ENCODE assay signal across 11 cellular contexts in genomic region chr17:60586288-60586974, GRCh38. TPM values are rescaled to one million over a fixed set of nuclear protein-coding genes. Genes with fewer than 3 reads are reported as not detected.
DNase-seq lines count a peak whose midpoint lies in the region; ATAC-seq, FAIRE-seq and TF ChIP-seq lines count a peak whose summit lies in the region.
"Had no signal": no experiment of that assay in that cellular context is flagged by ENCODE, and none has a peak within 500 bp of the region (broad histone marks: within the 10 kb centered on the region; RNA-seq: fewer than 3 reads in every experiment).

No MANE protein-coding gene starts in this region.

- ATAC-seq in SK-N-SH treated with all-trans-retinoic acid at 6 μM for 48 hours, result peak; percentile 88
- no peak for ATAC-seq in HG03025 (IDR thresholded peaks at IDR 0.05; ENCODE audit: low FRiP score, unreplicated experiment)
- ATAC-seq in stimulated activated naive CD8-positive, alpha-beta T cell treated with anti-CD3 and anti-CD28 coated beads, Interleukin-15, Interleukin-2, amounts not matched to agents 100 U/mL and 50 U/mL, for 24 hours, result no peak

- TF ChIP-seq CTCF in BJ (IDR thresholded peaks at IDR 0.05; ENCODE audit: insufficient read depth, low read depth, low read length), result peak; percentile 25; the same call in 1 of the 2 replicates
- peak; percentile 29 for TF ChIP-seq CTCF in GM13977 (IDR thresholded peaks at IDR 0.05; ENCODE audit: extremely low read depth, insufficient read depth, missing control alignments)
- TF ChIP-seq CTCF in keratinocyte (optimal IDR thresholded peaks at IDR 0.05 in 1 of 3, IDR thresholded peaks at IDR 0.05 in 1 of 3, conservative IDR thresholded peaks at IDR 0.05 in 1 of 3; ENCODE audit: extremely low read depth in 1 of 3, insufficient read depth in 2 of 3, low read length in 3 of 3), result peak in 2 of 3 experiments; percentile 34 to 50

- no peaks in the 10 kb centered on the region for H4K20me1 ChIP-seq in keratinocyte (ENCODE audit: control insufficient read depth, extremely low read depth, insufficient read depth, low read length)

- no peaks in the 10 kb centered on the region for H3K36me3 ChIP-seq in BJ (ENCODE audit: control insufficient read depth, insufficient read depth, low read length)
- no peaks in the 10 kb centered on the region for H3K36me3 ChIP-seq in keratinocyte (ENCODE audit: control insufficient read depth in 2 of 2, extremely low read depth in 1 of 2, insufficient read depth in 2 of 2, low read length in 2 of 2)
- H3K36me3 ChIP-seq: SJCRH30, thyroid gland had no signal

- H3K4me3 ChIP-seq in BJ (ENCODE audit: low read depth, low read length) (no peak overlapping the region), keratinocyte (ENCODE audit: control insufficient read depth in 2 of 3, extremely low read depth in 1 of 3, insufficient read depth in 2 of 3, low read depth in 1 of 3, low read length in 3 of 3) (no peak overlapping the region)
- H3K4me3 ChIP-seq: SJCRH30, thyroid gland had no signal

- no peak overlapping the region for H2AFZ ChIP-seq in keratinocyte (ENCODE audit: control insufficient read depth, low read length)

- dilution Hi-C loops in keratinocyte (cut with MboI; ENCODE audit: extremely low pct_ligation_motif_present, low sequenced_read_pairs), result no loop called here

- CTCF ChIA-PET in BJ (lab: Yijun Ruan, JAX), result interaction anchor here (1.0 kb wide), 1 partner anchor 14 kb away, joined by 3 read pairs; no protein-coding TSS in a partner anchor

- H3K9me3 ChIP-seq in keratinocyte (ENCODE audit: control insufficient read depth, low read depth, low read length), result no peaks in the 10 kb centered on the region
- H3K9me3 ChIP-seq: SJCRH30, thyroid gland had no signal

- H3K4me1 ChIP-seq in keratinocyte (ENCODE audit: control insufficient read depth, extremely low read depth, insufficient read depth, low read length), result no peaks in the 10 kb centered on the region
- H3K4me1 ChIP-seq: SJCRH30, thyroid gland had no signal

- no peak overlapping the region for H3K9ac ChIP-seq in keratinocyte (ENCODE audit: control insufficient read depth, extremely low read depth, insufficient read depth, low read length)

- no peak overlapping the region for H3K4me2 ChIP-seq in keratinocyte (ENCODE audit: control insufficient read depth, extremely low read depth, insufficient read depth, low read depth, low read length)

- peaks cover 2% of the 10 kb centered on the region; the same call in 1 of the 2 replicates for H3K27me3 ChIP-seq in BJ (ENCODE audit: control insufficient read depth, insufficient read depth, low read length)
- no peaks in the 10 kb centered on the region for H3K27me3 ChIP-seq in keratinocyte (ENCODE audit: control insufficient read depth, extremely low read depth, insufficient read depth, low read length)
- H3K27me3 ChIP-seq: SJCRH30, thyroid gland had no signal

- no peaks in the 10 kb centered on the region for H3K9me1 ChIP-seq in keratinocyte (ENCODE audit: control insufficient read depth, extremely low read depth, insufficient read depth, low read length)

- H3K79me2 ChIP-seq in keratinocyte (ENCODE audit: control insufficient read depth, insufficient read depth, low read length), result no peaks in the 10 kb centered on the region

- DNase-seq in BJ (ENCODE audit: low read depth) (no peak), GM13977 (ENCODE audit: low spot score) (no peak), keratinocyte (ENCODE audit: low read depth, low spot score) (no peak), MV-4-11 (lab: John Stamatoyannopoulos, UW) (no peak), GOT3 (lab: John Stamatoyannopoulos, UW) (no peak)
- no peak for DNase-seq in stimulated activated naive CD8-positive, alpha-beta T cell treated with anti-CD3 and anti-CD28 coated beads, Interleukin-15, Interleukin-2, amounts not matched to agents 100 U/mL and 50 U/mL, for 24 hours
- DNase-seq: activated CD8-positive, alpha-beta memory T cell treated with anti-CD3 and anti-CD28 coated beads, Interleukin-2, amount 50 U/mL, for 4 hours; SJCRH30; thyroid gland had no signal

- in situ Hi-C loops in GM13977 (cut with MboI; ENCODE audit: low pct_unique_long_range_greater_than_20kb, low sequenced_read_pairs, unreplicated experiment), result no loop called here

- no peak for FAIRE-seq in keratinocyte (lab: Jason Lieb, UNC)

- no peak overlapping the region for H3K27ac ChIP-seq in keratinocyte (ENCODE audit: control insufficient read depth, insufficient read depth, low read length)
- H3K27ac ChIP-seq: SJCRH30, thyroid gland had no signal

- POLR2A ChIA-PET in BJ (lab: Charles Lee), result no interaction called here

TF ChIP-seq in SK-N-SH treated with all-trans-retinoic acid at 6 μM for 48 hours, 23 proteins besides CTCF, POLR2A, EP300 and RAD21:
- TF ChIP-seq PATZ1 (CRISPR knock-in tag; IDR thresholded peaks at IDR 0.05; ENCODE audit: borderline replicate concordance) (no peak), TOX (CRISPR knock-in tag; IDR thresholded peaks at IDR 0.05; ENCODE audit: borderline replicate concordance) (no peak), PPARA (CRISPR knock-in tag; IDR thresholded peaks at IDR 0.05; ENCODE audit: borderline replicate concordance) (no peak), CSDC2 (CRISPR knock-in tag; IDR thresholded peaks at IDR 0.05) (no peak), ZNF8 (CRISPR knock-in tag; IDR thresholded peaks at IDR 0.05) (no peak), ESRRG (CRISPR knock-in tag; IDR thresholded peaks at IDR 0.05) (no peak), RARB (CRISPR knock-in tag; IDR thresholded peaks at IDR 0.05) (no peak), ARNTL (CRISPR knock-in tag; IDR thresholded peaks at IDR 0.05; ENCODE audit: borderline replicate concordance, low read depth) (no peak), GLIS3 (CRISPR knock-in tag; IDR thresholded peaks at IDR 0.05) (no peak), SNAI2 (CRISPR knock-in tag; IDR thresholded peaks at IDR 0.05) (no peak), TSHZ2 (CRISPR knock-in tag; IDR thresholded peaks at IDR 0.05) (no peak), ZNF565 (CRISPR knock-in tag; conservative IDR thresholded peaks at IDR 0.05; ENCODE audit: low read depth) (no peak)

RNA-seq across cellular contexts. Expression of gene PPM1D, which starts 13.6 kb away (rescaled TPM):
- polyA plus RNA-seq in BJ (2011; rRNA removed), result 4.2 and 7.4 TPM in 2 replicates
- polyA minus RNA-seq in BJ (2011; rRNA and poly(A)+ RNA removed), result 5.6 and 7.6 TPM in 2 replicates
- 2.3 to 2.9 TPM (median 2.6 TPM) in 3 replicates for polyA plus RNA-seq in keratinocyte
- polyA plus RNA-seq in keratinocyte (2011; ENCODE audit: low read depth), result 4.6 TPM
- 1.7 and 2.2 TPM in 2 replicates for polyA plus RNA-seq in keratinocyte (2011; cell fraction: cytosol; rRNA removed)
- polyA plus RNA-seq in keratinocyte (2011; cell fraction: nucleus; rRNA removed), result 2.7 and 3.7 TPM in 2 replicates
- 2.1 and 7.1 TPM in 2 replicates for polyA plus RNA-seq in keratinocyte (2012; ENCODE audit: low replicate concordance)
- polyA minus RNA-seq in keratinocyte, result 0.79 to 5.0 TPM (median 4.2 TPM) in 3 replicates
- 4.0 TPM for polyA minus RNA-seq in keratinocyte (2011; cell fraction: cytosol; rRNA and poly(A)+ RNA removed)
- 1.7 and 2.2 TPM in 2 replicates for polyA minus RNA-seq in keratinocyte (2011; cell fraction: nucleus; rRNA and poly(A)+ RNA removed)
